Comparison of ENCODE assay signal across 16 cellular contexts in the genomic region with DNA sequence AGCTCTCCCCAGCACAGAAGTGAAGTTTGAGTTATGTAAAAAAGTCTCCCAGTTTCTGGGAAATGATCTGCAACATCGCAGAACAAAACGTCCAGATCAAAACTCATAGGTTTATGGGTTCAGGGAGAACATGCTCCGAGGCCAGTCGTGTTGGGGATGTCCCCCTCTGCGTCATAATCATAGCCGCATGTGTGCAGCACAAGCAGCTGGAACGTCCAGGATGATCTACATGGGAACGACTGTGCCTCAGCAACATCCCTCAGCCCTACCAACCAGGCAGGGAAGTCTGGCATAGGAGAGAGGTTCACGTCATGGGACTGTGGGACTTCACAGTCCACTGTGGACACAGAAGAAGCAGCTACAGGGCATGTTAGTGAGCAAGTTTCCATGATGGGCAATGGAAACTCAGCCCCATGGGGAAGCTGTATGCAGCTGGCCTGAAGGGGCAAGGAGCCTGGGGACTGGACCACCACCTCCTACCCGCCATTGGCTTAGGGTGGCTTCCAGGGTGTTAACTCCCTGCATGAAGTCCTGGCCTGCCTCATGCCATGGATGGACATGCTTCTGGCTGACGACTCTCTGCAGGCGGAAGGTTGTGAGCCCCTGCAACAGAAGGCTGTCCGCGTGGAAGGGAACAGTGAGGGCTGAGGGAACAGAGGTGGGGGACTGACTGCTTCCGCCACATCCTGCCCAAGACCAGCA.
DNase-seq lines count a peak whose midpoint lies in the region; ATAC-seq and TF ChIP-seq lines count a peak whose summit lies in the region.
"Had no signal": no experiment of that assay in that cellular context is flagged by ENCODE, and none has a peak within 500 bp of the region (broad histone marks: within the 10 kb centered on the region; RNA-seq: fewer than 3 reads in every experiment).

No MANE protein-coding gene starts in this region.

- intact Hi-C loops in activated CD4-positive, alpha-beta T cell treated with anti-CD3 and anti-CD28 coated beads for 36 hours (cut with DNase I, micrococcal nuclease): no loop called here

- no peak overlapping the region for H2BK5ac ChIP-seq in mesenchymal stem cell (ENCODE audit: low read depth, low read length, poor library complexity, severe bottlenecking)

- CTCF ChIA-PET in activated CD4-positive, alpha-beta T cell treated with anti-CD3 and anti-CD28 coated beads for 36 hours (lab: Charles Lee): no interaction called here

- TF ChIP-seq POLR2A in suprapubic skin (IDR thresholded peaks at IDR 0.05): no peak

- no peaks in the 10 kb centered on the region for H3K9me3 Mint-ChIP-seq in activated CD4-positive, alpha-beta T cell treated with anti-CD3 and anti-CD28 coated beads for 36 hours (ENCODE audit: low read depth)
- H3K9me3 Mint-ChIP-seq: activated CD4-positive, alpha-beta memory T cell treated with anti-CD3 and anti-CD28 coated beads for 36 hours; stimulated activated effector memory CD8-positive, alpha-beta T cell treated with anti-CD3 and anti-CD28 coated beads, Interleukin-12 subunit alpha, Interleukin-12 subunit beta, amount 100 ng/mL, for 72 hours had no signal

- TF ChIP-seq CTCF in brain microvascular endothelial cell (IDR thresholded peaks at IDR 0.05; ENCODE audit: low read depth, low read length, missing control alignments): no peak
- no peak for TF ChIP-seq CTCF in suprapubic skin (IDR thresholded peaks at IDR 0.05)

- peak overlapping the region; percentile 89 for H2BK120ac ChIP-seq in mesenchymal stem cell (ENCODE audit: low read depth, low read length)

- H2BK15ac ChIP-seq in mesenchymal stem cell (ENCODE audit: low read depth, poor library complexity, severe bottlenecking): peak overlapping the region; percentile 92

- no peaks in the 10 kb centered on the region for H3K9me3 ChIP-seq in mesenchymal stem cell (ENCODE audit: control insufficient read depth, low read length)
- H3K9me3 ChIP-seq in suprapubic skin: no peaks in the 10 kb centered on the region
- H3K9me3 ChIP-seq: BLaER1 treated with 17β-estradiol and CSF1 and Interleukin-3, amounts not matched to agents 10 nM and 100 nM had no signal

- peaks cover 14% of the 10 kb centered on the region for H3K27me3 Mint-ChIP-seq in activated CD4-positive, alpha-beta T cell treated with anti-CD3 and anti-CD28 coated beads for 36 hours

- no peaks in the 10 kb centered on the region for H3K79me1 ChIP-seq in mesenchymal stem cell (replicated peaks; ENCODE audit: low read length, poor library complexity, severe bottlenecking)

- H3K4me2 ChIP-seq in mesenchymal stem cell (ENCODE audit: low read length, poor library complexity, severe bottlenecking): no peak overlapping the region

- H4K8ac ChIP-seq in mesenchymal stem cell (ENCODE audit: low read length): peak overlapping the region; percentile 93

- H2AK5ac ChIP-seq in mesenchymal stem cell (ENCODE audit: low read length, severe bottlenecking): peak overlapping the region; percentile 21

- H3K27ac ChIP-seq in brain microvascular endothelial cell (peak overlapping the region; percentile 68), mesenchymal stem cell (ENCODE audit: low read length, poor library complexity, severe bottlenecking) (peak overlapping the region; percentile 43), suprapubic skin (peak overlapping the region; percentile 80)
- H3K27ac ChIP-seq: BLaER1 treated with 17β-estradiol and CSF1 and Interleukin-3, amounts not matched to agents 10 nM and 100 nM had no signal

- H3K4ac ChIP-seq in mesenchymal stem cell (ENCODE audit: low read depth in 1 of 2, low read length in 2 of 2): peak overlapping the region; percentile 80 to 94

- no peaks in the 10 kb centered on the region for H3K36me3 Mint-ChIP-seq in activated CD4-positive, alpha-beta T cell treated with anti-CD3 and anti-CD28 coated beads for 36 hours (ENCODE audit: low read depth)
- H3K36me3 Mint-ChIP-seq: activated CD4-positive, alpha-beta memory T cell treated with anti-CD3 and anti-CD28 coated beads for 36 hours; stimulated activated effector memory CD8-positive, alpha-beta T cell treated with anti-CD3 and anti-CD28 coated beads, Interleukin-12 subunit alpha, Interleukin-12 subunit beta, amount 100 ng/mL, for 72 hours had no signal

- H2BK12ac ChIP-seq in mesenchymal stem cell (ENCODE audit: low read length in 2 of 2): peak overlapping the region; percentile 99

- H3K9ac ChIP-seq in mesenchymal stem cell (ENCODE audit: low read length): peak overlapping the region; percentile 61
- H3K9ac ChIP-seq: BLaER1 treated with 17β-estradiol and CSF1 and Interleukin-3, amounts not matched to agents 10 nM and 100 nM had no signal

- H3K27ac Mint-ChIP-seq in activated CD4-positive, alpha-beta T cell treated with anti-CD3 and anti-CD28 coated beads for 36 hours: no peak overlapping the region
- H3K27ac Mint-ChIP-seq: activated CD4-positive, alpha-beta memory T cell treated with anti-CD3 and anti-CD28 coated beads for 36 hours; stimulated activated effector memory CD8-positive, alpha-beta T cell treated with anti-CD3 and anti-CD28 coated beads, Interleukin-12 subunit alpha, Interleukin-12 subunit beta, amount 100 ng/mL, for 72 hours had no signal

- H3K4me1 Mint-ChIP-seq in activated CD4-positive, alpha-beta T cell treated with anti-CD3 and anti-CD28 coated beads for 36 hours: no peaks in the 10 kb centered on the region
- H3K4me1 Mint-ChIP-seq: stimulated activated effector memory CD8-positive, alpha-beta T cell treated with anti-CD3 and anti-CD28 coated beads, Interleukin-12 subunit alpha, Interleukin-12 subunit beta, amount 100 ng/mL, for 72 hours had no signal

- no peaks in the 10 kb centered on the region for H3K27me3 ChIP-seq in brain microvascular endothelial cell (replicated peaks)
- H3K27me3 ChIP-seq in mesenchymal stem cell (ENCODE audit: control insufficient read depth in 1 of 2, insufficient read depth in 1 of 2, low read length in 2 of 2): no peaks in the 10 kb centered on the region
- no peaks in the 10 kb centered on the region for H3K27me3 ChIP-seq in suprapubic skin
- H3K27me3 ChIP-seq: BLaER1 treated with 17β-estradiol and CSF1 and Interleukin-3, amounts not matched to agents 10 nM and 100 nM had no signal

- TF ChIP-seq EP300 in suprapubic skin (IDR thresholded peaks at IDR 0.05): no peak

- ATAC-seq in activated CD4-positive, alpha-beta T cell treated with anti-CD3 and anti-CD28 coated beads for 36 hours: no peak
- ATAC-seq: stimulated activated effector memory CD8-positive, alpha-beta T cell treated with anti-CD3 and anti-CD28 coated beads, Interleukin-12 subunit alpha, Interleukin-12 subunit beta, amount 100 ng/mL, for 72 hours had no signal

- 84% methylated on average over 15 of the region's 15 CpGs for WGBS in mesenchymal stem cell
- WGBS in suprapubic skin: 79% methylated on average over 9 of the region's 15 CpGs

- in situ Hi-C loops in brain microvascular endothelial cell (cut with HindIII; ENCODE audit: low pct_ligation_motif_present, low sequenced_read_pairs): no loop called here

- H4K91ac ChIP-seq in mesenchymal stem cell (ENCODE audit: low read length): peak overlapping the region; percentile 96

- no peak overlapping the region for H3K4me3 ChIP-seq in brain microvascular endothelial cell (ENCODE audit: low read depth, low read length)
- H3K4me3 ChIP-seq in mesenchymal stem cell (ENCODE audit: insufficient read depth in 1 of 2, low read depth in 1 of 2, low read length in 2 of 2): no peak overlapping the region
- no peak overlapping the region for H3K4me3 ChIP-seq in suprapubic skin
- H3K4me3 ChIP-seq: BLaER1 treated with 17β-estradiol and CSF1 and Interleukin-3, amounts not matched to agents 10 nM and 100 nM had no signal

- H2AFZ ChIP-seq in mesenchymal stem cell (ENCODE audit: low read depth, low read length): no peak overlapping the region

- POLR2A ChIA-PET in activated CD4-positive, alpha-beta T cell treated with anti-CD3 and anti-CD28 coated beads for 36 hours (lab: Charles Lee): no interaction called here

- H3K14ac ChIP-seq in mesenchymal stem cell (ENCODE audit: low read length in 2 of 2): peak overlapping the region in 1 of 2 experiments; percentile 96

- no peak overlapping the region for H3K23ac ChIP-seq in mesenchymal stem cell (ENCODE audit: low read length in 2 of 2)

- H3K4me3 Mint-ChIP-seq in activated CD4-positive, alpha-beta T cell treated with anti-CD3 and anti-CD28 coated beads for 36 hours: no peak overlapping the region
- H3K4me3 Mint-ChIP-seq: activated CD4-positive, alpha-beta memory T cell treated with anti-CD3 and anti-CD28 coated beads for 36 hours; stimulated activated effector memory CD8-positive, alpha-beta T cell treated with anti-CD3 and anti-CD28 coated beads, Interleukin-12 subunit alpha, Interleukin-12 subunit beta, amount 100 ng/mL, for 72 hours had no signal

- H3K18ac ChIP-seq in mesenchymal stem cell (ENCODE audit: low read depth in 1 of 2, low read length in 2 of 2): peak overlapping the region; percentile 98 to 99

- H3K36me3 ChIP-seq in brain microvascular endothelial cell (replicated peaks): no peaks in the 10 kb centered on the region
- H3K36me3 ChIP-seq in mesenchymal stem cell (ENCODE audit: control insufficient read depth in 1 of 2, insufficient read depth in 2 of 2, low read depth in 1 of 2, low read length in 2 of 2): no peaks in the 10 kb centered on the region
- no peaks in the 10 kb centered on the region for H3K36me3 ChIP-seq in suprapubic skin
- H3K36me3 ChIP-seq: BLaER1 treated with 17β-estradiol and CSF1 and Interleukin-3, amounts not matched to agents 10 nM and 100 nM had no signal

- DNase-seq in GM03348 (ENCODE audit: low spot score): peak; percentile 54
- DNase-seq in brain microvascular endothelial cell: no peak
- DNase-seq in mesenchymal stem cell: peak; percentile 68
- DNase-seq in suprapubic skin (ENCODE audit: low spot score in 2 of 2): peak in 1 of 2 donors; percentile 79
- DNase-seq in ecto neural progenitor cell (ENCODE audit: low spot score): no peak
- no peak for DNase-seq in globus pallidus (ENCODE audit: low spot score)
- DNase-seq in activated CD4-positive, alpha-beta T cell treated with anti-CD3 and anti-CD28 coated beads for 36 hours: no peak
- DNase-seq: activated CD4-positive, alpha-beta memory T cell treated with anti-CD3 and anti-CD28 coated beads for 36 hours; DMS 273 treated with DMSO at 0.1 percent for 48 hours; head of caudate nucleus; Karpas-422; NCI-H1417 treated with DMSO at 0.1 percent for 48 hours; NCI-H446; SHP77 treated with DMSO at 0.1 percent for 48 hours had no signal

- H3K4me1 ChIP-seq in mesenchymal stem cell (ENCODE audit: control insufficient read depth, insufficient read depth, low read depth, low read length) (peaks cover 14% of the 10 kb centered on the region), suprapubic skin (no peaks in the 10 kb centered on the region)

Comparison
In these comparisons a context has a peak if more than half of its experiments do, and no peak if none do; other contexts are left out.
1. DNase-seq: peak in GM03348 (single experiment) and mesenchymal stem cell (single experiment); none in brain microvascular endothelial cell (single experiment), ecto neural progenitor cell (single experiment), globus pallidus (single experiment) and activated CD4-positive, alpha-beta T cell treated with anti-CD3 and anti-CD28 coated beads for 36 hours (single experiment).
2. Peak in every context shown above with its lines, with median percentiles within 50 percentile points of each other: H3K27ac ChIP-seq.